Comparison of ENCODE assay signal across 22 cellular contexts in genomic region chr15:45498701-45499100, GRCh38. TPM values are rescaled to one million over a fixed set of nuclear protein-coding genes. Genes with fewer than 3 reads are reported as not detected.
DNase-seq lines count a peak whose midpoint lies in the region; ATAC-seq and TF ChIP-seq lines count a peak whose summit lies in the region.
"Had no signal": no experiment of that assay in that cellular context is flagged by ENCODE, and none has a peak within 500 bp of the region (broad histone marks: within the 10 kb centered on the region; RNA-seq: fewer than 3 reads in every experiment).

No MANE protein-coding gene starts in this region.

- no peak for TF ChIP-seq EP300 in SK-N-SH (IDR thresholded peaks at IDR 0.05; ENCODE audit: borderline replicate concordance in 1 of 2, low read depth in 1 of 2, low read length in 1 of 2)

- in situ Hi-C loops in brain microvascular endothelial cell (cut with HindIII; ENCODE audit: low pct_ligation_motif_present, low sequenced_read_pairs), result no loop called here

- H3K9me2 ChIP-seq in SK-N-SH, result no peaks in the 10 kb centered on the region

- no peak for TF ChIP-seq RAD21 in SK-N-SH (IDR thresholded peaks at IDR 0.05; ENCODE audit: low read length)

- H3K9me3 ChIP-seq in SK-N-SH, result no peaks in the 10 kb centered on the region
- H3K9me3 ChIP-seq: BLaER1, HAP-1 had no signal

- 85% methylated on average over 1 of the region's 1 CpG for WGBS in SK-N-SH (ENCODE audit: low lambda C conversion rate)

- TF ChIP-seq CTCF in SK-N-SH (IDR thresholded peaks at IDR 0.05), result no peak
- TF ChIP-seq CTCF in VCaP (conservative IDR thresholded peaks at IDR 0.05), result no peak
- TF ChIP-seq CTCF in chondrocyte (IDR thresholded peaks at IDR 0.05), result no peak
- no peak for TF ChIP-seq CTCF in brain microvascular endothelial cell (IDR thresholded peaks at IDR 0.05; ENCODE audit: low read depth, low read length, missing control alignments)
- no peak for TF ChIP-seq CTCF in progenitor cell of endocrine pancreas (IDR thresholded peaks at IDR 0.05; ENCODE audit: unreplicated experiment)

- peaks cover 3% of the 10 kb centered on the region for H3K9me3 Mint-ChIP-seq in chondrocyte (ENCODE audit: low read depth)
- no peaks in the 10 kb centered on the region for H3K9me3 Mint-ChIP-seq in progenitor cell of endocrine pancreas (ENCODE audit: low read depth)
- H3K9me3 Mint-ChIP-seq: CD14-positive monocyte; CD4-positive, alpha-beta T cell; CD8-positive, alpha-beta memory T cell had no signal

- H3K4me2 ChIP-seq in SK-N-SH, result no peak overlapping the region
- H3K4me2 ChIP-seq: BLaER1 had no signal

- peaks cover 0 to 12% of the 10 kb centered on the region in 2 experiments; a peak in 2 of 4 replicates for H3K4me1 ChIP-seq in SK-N-SH (ENCODE audit: control insufficient read depth in 1 of 2, insufficient read depth in 2 of 2, low read depth in 1 of 2, low read length in 1 of 2)
- H3K4me1 ChIP-seq: BLaER1, HAP-1 had no signal

- DNase-seq in SK-N-SH (no peak), chondrocyte (ENCODE audit: low spot score) (no peak), brain microvascular endothelial cell (no peak), NOMO-1 treated with DMSO at 0.1 percent for 48 hours (lab: John Stamatoyannopoulos, UW; ENCODE audit: unreplicated experiment) (no peak), progenitor cell of endocrine pancreas (ENCODE audit: low spot score, unreplicated experiment) (no peak)
- DNase-seq: Calu3; CD4-positive, alpha-beta T cell; CD8-positive, alpha-beta memory T cell; COR-L47; DMS153; DND-41; GDM1; GOT3 had no signal

- H3K4me3 Mint-ChIP-seq in chondrocyte (ENCODE audit: unreplicated experiment) (no peak overlapping the region), progenitor cell of endocrine pancreas (ENCODE audit: low read depth) (no peak overlapping the region)
- H3K4me3 Mint-ChIP-seq: B cell; CD14-positive monocyte; CD4-positive, alpha-beta T cell; CD8-positive, alpha-beta memory T cell had no signal

- no peak overlapping the region for H3K9ac ChIP-seq in SK-N-SH
- H3K9ac ChIP-seq: BLaER1 had no signal

- no peaks in the 10 kb centered on the region for H3K27me3 ChIP-seq in SK-N-SH (ENCODE audit: insufficient read depth)
- H3K27me3 ChIP-seq in brain microvascular endothelial cell (replicated peaks), result no peaks in the 10 kb centered on the region
- H3K27me3 ChIP-seq: BLaER1 had no signal

- no peak overlapping the region for H2AFZ ChIP-seq in SK-N-SH (ENCODE audit: low read depth)

- no peaks in the 10 kb centered on the region; the same call in 1 of the 2 replicates for H3K79me2 ChIP-seq in SK-N-SH (ENCODE audit: insufficient read depth)

- H3K4me1 Mint-ChIP-seq in chondrocyte (ENCODE audit: low read depth) (peaks cover 22% of the 10 kb centered on the region), progenitor cell of endocrine pancreas (ENCODE audit: low read depth) (peaks cover 4% of the 10 kb centered on the region)
- H3K4me1 Mint-ChIP-seq: B cell; CD14-positive monocyte; CD8-positive, alpha-beta memory T cell had no signal

- no peaks in the 10 kb centered on the region for H4K20me1 ChIP-seq in SK-N-SH (ENCODE audit: insufficient read depth)
- H4K20me1 ChIP-seq: BLaER1 had no signal

- POLR2A ChIA-PET in SK-N-SH (lab: Yijun Ruan, JAX), result no interaction called here

- ATAC-seq in SK-N-SH treated with all-trans-retinoic acid at 6 μM for 48 hours (peak; percentile 36; the same call in 2 of the 3 replicates), GM18858 (IDR thresholded peaks at IDR 0.05; ENCODE audit: unreplicated experiment) (no peak)
- ATAC-seq: GM12878 had no signal

- H3K36me3 ChIP-seq in SK-N-SH (replicated peaks in 1 of 2; ENCODE audit: control insufficient read depth in 1 of 2, insufficient read depth in 2 of 2, low read length in 1 of 2), result peaks cover 0 to 4% of the 10 kb centered on the region in 2 experiments
- H3K36me3 ChIP-seq in brain microvascular endothelial cell (replicated peaks), result no peaks in the 10 kb centered on the region
- H3K36me3 ChIP-seq: BLaER1, HAP-1 had no signal

- no peaks in the 10 kb centered on the region for H3K27me3 Mint-ChIP-seq in chondrocyte (ENCODE audit: low read depth)
- H3K27me3 Mint-ChIP-seq in progenitor cell of endocrine pancreas, result no peaks in the 10 kb centered on the region
- H3K27me3 Mint-ChIP-seq: B cell; CD4-positive, alpha-beta T cell; CD8-positive, alpha-beta memory T cell had no signal

- no peak overlapping the region for H3K4me3 ChIP-seq in SK-N-SH (ENCODE audit: low read depth in 2 of 2, low read length in 1 of 2)
- no peak overlapping the region for H3K4me3 ChIP-seq in brain microvascular endothelial cell (ENCODE audit: low read depth, low read length)
- H3K4me3 ChIP-seq: BLaER1, GM12878, HAP-1 had no signal

- H3K36me3 Mint-ChIP-seq in chondrocyte (ENCODE audit: low read depth), result peaks cover 3% of the 10 kb centered on the region
- H3K36me3 Mint-ChIP-seq in progenitor cell of endocrine pancreas (ENCODE audit: insufficient read depth), result peaks cover 3% of the 10 kb centered on the region
- H3K36me3 Mint-ChIP-seq: CD14-positive monocyte had no signal

- H3F3A ChIP-seq in SK-N-SH (replicated peaks; ENCODE audit: insufficient read depth), result peaks cover 4% of the 10 kb centered on the region

- H3K27ac Mint-ChIP-seq in chondrocyte (ENCODE audit: unreplicated experiment), result peak overlapping the region; percentile 78
- H3K27ac Mint-ChIP-seq in progenitor cell of endocrine pancreas, result no peak overlapping the region
- H3K27ac Mint-ChIP-seq: B cell; CD14-positive monocyte; CD4-positive, alpha-beta T cell had no signal

- H3K27ac ChIP-seq in SK-N-SH (ENCODE audit: low read depth in 2 of 2, low read length in 1 of 2) (no peak overlapping the region), VCaP (peak overlapping the region; percentile 96), brain microvascular endothelial cell (no peak overlapping the region)
- H3K27ac ChIP-seq: 22Rv1, BLaER1 had no signal

- CTCF ChIA-PET in SK-N-SH (lab: Yijun Ruan, JAX), result interaction anchor here (1.1 to 2.0 kb wide), 4 partner anchors 9 to 115 kb away, joined by 3 to 4 read pairs (median 4); no protein-coding TSS in a partner anchor

TF ChIP-seq in SK-N-SH treated with all-trans-retinoic acid at 6 μM for 48 hours, 23 proteins besides CTCF, POLR2A, EP300 and RAD21 (continues in another document):
- TF ChIP-seq CREB5 (CRISPR knock-in tag; IDR thresholded peaks at IDR 0.05; ENCODE audit: low read depth), result no peak
- TF ChIP-seq ZFP30 (CRISPR knock-in tag; IDR thresholded peaks at IDR 0.05), result no peak
- no peak for TF ChIP-seq PPARA (CRISPR knock-in tag; IDR thresholded peaks at IDR 0.05; ENCODE audit: borderline replicate concordance)
- no peak for TF ChIP-seq ISL1 (CRISPR knock-in tag; IDR thresholded peaks at IDR 0.05)
- TF ChIP-seq SNAI2 (CRISPR knock-in tag; IDR thresholded peaks at IDR 0.05), result no peak
- no peak for TF ChIP-seq GLIS3 (CRISPR knock-in tag; IDR thresholded peaks at IDR 0.05)

TF ChIP-seq in SK-N-SH, 30 proteins besides CTCF, POLR2A, EP300 and RAD21 (continues in another document):
- TF ChIP-seq, protein P1, sequence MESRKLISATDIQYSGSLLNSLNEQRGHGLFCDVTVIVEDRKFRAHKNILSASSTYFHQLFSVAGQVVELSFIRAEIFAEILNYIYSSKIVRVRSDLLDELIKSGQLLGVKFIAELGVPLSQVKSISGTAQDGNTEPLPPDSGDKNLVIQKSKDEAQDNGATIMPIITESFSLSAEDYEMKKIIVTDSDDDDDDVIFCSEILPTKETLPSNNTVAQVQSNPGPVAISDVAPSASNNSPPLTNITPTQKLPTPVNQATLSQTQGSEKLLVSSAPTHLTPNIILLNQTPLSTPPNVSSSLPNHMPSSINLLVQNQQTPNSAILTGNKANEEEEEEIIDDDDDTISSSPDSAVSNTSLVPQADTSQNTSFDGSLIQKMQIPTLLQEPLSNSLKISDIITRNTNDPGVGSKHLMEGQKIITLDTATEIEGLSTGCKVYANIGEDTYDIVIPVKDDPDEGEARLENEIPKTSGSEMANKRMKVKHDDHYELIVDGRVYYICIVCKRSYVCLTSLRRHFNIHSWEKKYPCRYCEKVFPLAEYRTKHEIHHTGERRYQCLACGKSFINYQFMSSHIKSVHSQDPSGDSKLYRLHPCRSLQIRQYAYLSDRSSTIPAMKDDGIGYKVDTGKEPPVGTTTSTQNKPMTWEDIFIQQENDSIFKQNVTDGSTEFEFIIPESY (IDR thresholded peaks at IDR 0.05; ENCODE audit: borderline replicate concordance, low read depth), result no peak
- TF ChIP-seq POLR2AphosphoS5 (IDR thresholded peaks at IDR 0.05; ENCODE audit: low read depth, low read length), result no peak
- no peak for TF ChIP-seq EZH2phosphoT487 (IDR thresholded peaks at IDR 0.05; ENCODE audit: borderline replicate concordance, low read depth)
- no peak for TF ChIP-seq TEAD4 (IDR thresholded peaks at IDR 0.05; ENCODE audit: borderline replicate concordance, insufficient read depth)
- no peak for TF ChIP-seq GABPA (IDR thresholded peaks at IDR 0.05; ENCODE audit: low read depth)
- TF ChIP-seq RFX5 (IDR thresholded peaks at IDR 0.05; ENCODE audit: low read length), result no peak
- TF ChIP-seq SMC3 (IDR thresholded peaks at IDR 0.05; ENCODE audit: low read depth, low read length), result no peak
- TF ChIP-seq YY1 (IDR thresholded peaks at IDR 0.05; ENCODE audit: low read depth), result no peak
- no peak for TF ChIP-seq FOXM1 (IDR thresholded peaks at IDR 0.05; ENCODE audit: low read depth)
- no peak for TF ChIP-seq TAF1 (IDR thresholded peaks at IDR 0.05; ENCODE audit: borderline replicate concordance, low read depth, low read length)
- TF ChIP-seq ELF1 (IDR thresholded peaks at IDR 0.05), result no peak
- TF ChIP-seq NRF1 (IDR thresholded peaks at IDR 0.05; ENCODE audit: low read depth, low read length), result no peak
- TF ChIP-seq GATA2 (CRISPR knock-in tag; IDR thresholded peaks at IDR 0.05), result no peak
- no peak for TF ChIP-seq MXI1 (IDR thresholded peaks at IDR 0.05; ENCODE audit: low read depth, low read length)
- no peak for TF ChIP-seq CHD2 (IDR thresholded peaks at IDR 0.05; ENCODE audit: low read length, partially characterized antibody)
- no peak for TF ChIP-seq MAX (IDR thresholded peaks at IDR 0.05; ENCODE audit: low read depth)

RNA-seq across cellular contexts. Expression of gene SLC30A4, which starts 23.9 kb away (rescaled TPM):
- polyA plus RNA-seq in SK-N-SH (2012; rRNA removed), result 1.9 and 2.8 TPM in 2 replicates
- 2.9 and 3.2 TPM in 2 replicates for polyA plus RNA-seq in SK-N-SH (2012; cell fraction: cytosol; rRNA removed)
- polyA plus RNA-seq in SK-N-SH (2012; cell fraction: nucleus; rRNA removed), result 1.4 and 2.3 TPM in 2 replicates
- 16.8 to 17.4 TPM (median 17.1 TPM) in 3 replicates for total RNA-seq in chondrocyte
- total RNA-seq in progenitor cell of endocrine pancreas, result 6.7 and 7.7 TPM in 2 replicates
